In genomic region chr10:78512205-78512550, GRCh38 we compare ENCODE assay signal across 15 cellular contexts.
"Had no signal": no experiment of that assay in that cellular context is flagged by ENCODE, and none has a peak within 500 bp of the region (broad histone marks: within the 10 kb centered on the region; RNA-seq: fewer than 3 reads in every experiment).

No MANE protein-coding gene starts in this region.

- H3K27me3 ChIP-seq: SJCRH30, thyroid gland had no signal

- H3K9me3 ChIP-seq: psoas muscle, SJCRH30, thyroid gland had no signal

- H3K4me3 ChIP-seq: psoas muscle, SJCRH30, thyroid gland had no signal

- H3K36me3 ChIP-seq: SJCRH30, thyroid gland had no signal

- H3K4me1 Mint-ChIP-seq: natural killer cell had no signal

- H3K36me3 Mint-ChIP-seq: natural killer cell had no signal

- DNase-seq: activated CD4-positive, alpha-beta T cell treated with anti-CD3 and anti-CD28 coated beads for 1 hour; activated naive CD4-positive, alpha-beta T cell treated with anti-CD3 and anti-CD28 coated beads, Interleukin-2, amount 50 U/mL, for 16 hours; central memory CD4-positive, alpha-beta T cell; effector memory CD4-positive, alpha-beta T cell; midbrain; natural killer cell; psoas muscle; SJCRH30; stimulated activated CD4-positive, alpha-beta T cell treated with anti-CD3 and anti-CD28 coated beads, Interleukin-12 subunit alpha, Interleukin-12 subunit beta, amount 100 ng/mL, for 4 hours; stimulated activated CD4-positive, alpha-beta T cell treated with anti-CD3 and anti-CD28 coated beads, Interleukin-4, amount 100 ng/mL, for 1 hour; stimulated activated CD8-positive, alpha-beta memory T cell treated with anti-CD3 and anti-CD28 coated beads, Interleukin-4, amount 100 ng/mL, for 48 hours; SW 1271; thyroid gland had no signal

- H3K27ac ChIP-seq: psoas muscle, SJCRH30, thyroid gland had no signal

- H3K9me3 Mint-ChIP-seq: natural killer cell; stimulated activated naive CD8-positive, alpha-beta T cell treated with anti-CD3 and anti-CD28 coated beads, Interleukin-15, Interleukin-2, amounts not matched to agents 100 ng/mL and 50 ng/mL, for 24 hours had no signal

- H3K27ac Mint-ChIP-seq: natural killer cell; stimulated activated naive CD8-positive, alpha-beta T cell treated with anti-CD3 and anti-CD28 coated beads, Interleukin-15, Interleukin-2, amounts not matched to agents 100 ng/mL and 50 ng/mL, for 24 hours; T-helper 2 cell treated with Interferon-gamma antibody and Interleukin-4, amounts not matched to agents 5 μg/mL and 100 μg/mL, for 36 hours had no signal

- H3K27me3 Mint-ChIP-seq: stimulated activated naive CD8-positive, alpha-beta T cell treated with anti-CD3 and anti-CD28 coated beads, Interleukin-15, Interleukin-2, amounts not matched to agents 100 ng/mL and 50 ng/mL, for 24 hours had no signal

- H3K4me3 Mint-ChIP-seq: natural killer cell; stimulated activated naive CD8-positive, alpha-beta T cell treated with anti-CD3 and anti-CD28 coated beads, Interleukin-15, Interleukin-2, amounts not matched to agents 100 ng/mL and 50 ng/mL, for 24 hours; T-helper 2 cell treated with Interferon-gamma antibody and Interleukin-4, amounts not matched to agents 5 μg/mL and 100 μg/mL, for 36 hours had no signal

- H3K4me1 ChIP-seq: psoas muscle, SJCRH30 had no signal
